Comparison of ENCODE assay signal across 8 cellular contexts in genomic region chr19:41264581-41265375, GRCh38. TPM values are rescaled to one million over a fixed set of nuclear protein-coding genes. Genes with fewer than 3 reads are reported as not detected.
DNase-seq lines count a peak whose midpoint lies in the region; TF ChIP-seq lines count a peak whose summit lies in the region.

No MANE protein-coding gene starts in this region.

- H3K27me3 ChIP-seq in A673 (replicated peaks; ENCODE audit: insufficient read depth, low read depth, low read length, poor library complexity): no peaks in the 10 kb centered on the region
- no peaks in the 10 kb centered on the region for H3K27me3 ChIP-seq in testis

- POLR2A ChIA-PET in A673 (lab: Charles Lee; ENCODE audit: low non-redundant PET): interaction anchor here (0.6 kb wide), 1 partner anchor 839 kb away, joined by 5 read pairs; the partner anchor contains the start of gene SERTAD1

- DNase-seq in A673 (ENCODE audit: low spot score) (peak; percentile 65), NCI-H69 (lab: John Stamatoyannopoulos, UW) (peak; percentile 78), fibroblast of mammary gland (ENCODE audit: low read depth) (peak; percentile 39), neural crest cell (ENCODE audit: low read depth, low spot score) (peak; percentile 39), testis (peak; percentile 75), GF-D8 (lab: John Stamatoyannopoulos, UW) (no peak)
- peak; percentile 77 to 81 for DNase-seq in activated T-cell treated with anti-CD3 and anti-CD28 coated beads, Interleukin-2, amount 50 U/mL, for 48 hours

- H3K9me3 ChIP-seq in A673 (ENCODE audit: low read depth, low read length, poor library complexity, severe bottlenecking): no peaks in the 10 kb centered on the region
- no peaks in the 10 kb centered on the region for H3K9me3 ChIP-seq in testis

- H3K27ac Mint-ChIP-seq in neural crest cell (ENCODE audit: unreplicated experiment): peak overlapping the region; percentile 99

- 0% methylated on average over 41 to 72 of the region's 75 CpGs for WGBS in testis, 2 donors

- H3K36me3 Mint-ChIP-seq in neural crest cell (ENCODE audit: low read depth): peaks cover 3% of the 10 kb centered on the region

- peaks cover 3% of the 10 kb centered on the region for H3K27me3 Mint-ChIP-seq in neural crest cell (ENCODE audit: low read depth)

- peaks cover 8% of the 10 kb centered on the region for H3K4me1 ChIP-seq in A673 (ENCODE audit: insufficient read depth, low read length, poor library complexity, severe bottlenecking)
- H3K4me1 ChIP-seq in testis: peaks cover 21% of the 10 kb centered on the region

- intact Hi-C loops in A673 (cut with micrococcal nuclease; ENCODE audit: unreplicated experiment) (loop anchor here (5.0 kb wide), 1 partner anchor 137 kb away; no protein-coding TSS in a partner anchor), testis (cut with DNase I; ENCODE audit: low total_unique reads) (loop anchor here (5.0 kb wide), 2 partner anchors 43 to 57 kb away; no protein-coding TSS in a partner anchor)

- H3K9me3 Mint-ChIP-seq in neural crest cell: no peaks in the 10 kb centered on the region

- H3K4me3 ChIP-seq in A673 (ENCODE audit: low read depth, low read length, poor library complexity, severe bottlenecking): peak overlapping the region; percentile 90
- peak overlapping the region; percentile 88 for H3K4me3 ChIP-seq in fibroblast of mammary gland (ENCODE audit: control insufficient read depth, low read depth, low read length)
- H3K4me3 ChIP-seq in testis: peak overlapping the region; percentile 87 to 100

- H3K4me1 Mint-ChIP-seq in neural crest cell: peaks cover 39% of the 10 kb centered on the region

- H3K36me3 ChIP-seq in A673 (ENCODE audit: insufficient read depth, low read length, poor library complexity, severe bottlenecking) (peaks cover 25% of the 10 kb centered on the region), testis (ENCODE audit: low read depth, missing control alignments) (no peaks in the 10 kb centered on the region)

- TF ChIP-seq CTCF in A673 (conservative IDR thresholded peaks at IDR 0.05; ENCODE audit: low read depth, low read length) (no peak), fibroblast of mammary gland (conservative IDR thresholded peaks at IDR 0.05; ENCODE audit: control insufficient read depth, insufficient read depth, low read depth, low read length) (no peak), neural crest cell (conservative IDR thresholded peaks at IDR 0.05) (no peak), testis (IDR thresholded peaks at IDR 0.05) (no peak)

- H3K4me3 Mint-ChIP-seq in neural crest cell: peak overlapping the region; percentile 96

- peak overlapping the region; percentile 99 for H3K27ac ChIP-seq in A673 (ENCODE audit: low read depth, low read length, poor library complexity, severe bottlenecking)
- H3K27ac ChIP-seq in testis: peak overlapping the region; percentile 98 to 100

- peak; percentile 37 for TF ChIP-seq POLR2A in GM18526 (IDR thresholded peaks at IDR 0.05; ENCODE audit: extremely low read depth, insufficient read length)
- no peak for TF ChIP-seq POLR2A in testis (IDR thresholded peaks at IDR 0.05)

- CTCF ChIA-PET in A673 (lab: Charles Lee): interaction anchor here (3.1 kb wide), 1 partner anchor 60 kb away, joined by 49 read pairs; no protein-coding TSS in a partner anchor

- BruUV-seq in A673 (replicated peaks; lab: Mats Ljungman, UMichigan): no TSS peak

RNA-seq across cellular contexts. Expression of gene HNRNPUL1, which starts 0.6 kb away (rescaled TPM):
- 342 and 344 TPM in 2 replicates for total RNA-seq in A673 (2021)
- 306 and 320 TPM in 2 replicates for total RNA-seq in neural crest cell
- total RNA-seq in testis: 100 to 1,000 TPM; 192 to 197 TPM
- polyA plus RNA-seq in testis (ENCODE audit: insufficient read depth, low read depth, low replicate concordance): 230 TPM

RNA-seq across cellular contexts. Expression of gene CCDC97, which starts 45.2 kb away (rescaled TPM):
- 40.8 and 41.8 TPM in 2 replicates for total RNA-seq in A673 (2021)
- total RNA-seq in neural crest cell: 47.3 and 48.5 TPM in 2 replicates
- 10 to 100 TPM; 36.2 to 40.2 TPM for total RNA-seq in testis
- polyA plus RNA-seq in testis (ENCODE audit: insufficient read depth, low read depth, low replicate concordance): 57.8 TPM

RNA-seq across cellular contexts. Expression of gene AXL, which starts 45.8 kb away (rescaled TPM):
- total RNA-seq in A673 (2021) (0.92 and 1.0 TPM in 2 replicates), neural crest cell (6.4 and 6.8 TPM in 2 replicates), testis (100 to 1,000 TPM in 1 of 2 donors, 10 to 100 TPM in 1; 98.2 to 150 TPM)
- polyA plus RNA-seq in testis (ENCODE audit: insufficient read depth, low read depth, low replicate concordance): 56.0 TPM

Comparison
In these comparisons a context has a peak if more than half of its experiments do, and no peak if none do; other contexts are left out.
1. RNA of gene AXL, which starts 45.8 kb away (total RNA-seq): 98.2 to 150 TPM in testis; 6.4 to 6.8 TPM in neural crest cell and 0.92 to 1.0 TPM in A673; every median in the first group is over 10 times any median in the second.
2. Peak in every context shown above with its lines, with median percentiles within 50 percentile points of each other: H3K4me3 ChIP-seq.